1 cellular context compared by ENCODE assay signal in genomic region chr3:193874997-193875593, GRCh38.
TF ChIP-seq lines count a peak whose summit lies in the region.

No MANE protein-coding gene starts in this region.

TF ChIP-seq in GM12878, 131 proteins besides CTCF, POLR2A, EP300 and RAD21:
- no peak for TF ChIP-seq BCLAF1 (IDR thresholded peaks at IDR 0.05)
- no peak for TF ChIP-seq SMARCA5 (IDR thresholded peaks at IDR 0.05)
- no peak for TF ChIP-seq EZH2 (IDR thresholded peaks at IDR 0.05; ENCODE audit: borderline replicate concordance, control insufficient read depth, low read depth, low read length)
- 0 out of 2 replicates have a peak, but pooled peaks have one; percentile 7 for TF ChIP-seq PKNOX1 (IDR thresholded peaks at IDR 0.05)
- TF ChIP-seq KAT2A (conservative IDR thresholded peaks at IDR 0.05; ENCODE audit: control insufficient read depth, low read depth, low read length): no peak
